ENCODE assay signal across 2 cellular contexts in the genomic region with DNA sequence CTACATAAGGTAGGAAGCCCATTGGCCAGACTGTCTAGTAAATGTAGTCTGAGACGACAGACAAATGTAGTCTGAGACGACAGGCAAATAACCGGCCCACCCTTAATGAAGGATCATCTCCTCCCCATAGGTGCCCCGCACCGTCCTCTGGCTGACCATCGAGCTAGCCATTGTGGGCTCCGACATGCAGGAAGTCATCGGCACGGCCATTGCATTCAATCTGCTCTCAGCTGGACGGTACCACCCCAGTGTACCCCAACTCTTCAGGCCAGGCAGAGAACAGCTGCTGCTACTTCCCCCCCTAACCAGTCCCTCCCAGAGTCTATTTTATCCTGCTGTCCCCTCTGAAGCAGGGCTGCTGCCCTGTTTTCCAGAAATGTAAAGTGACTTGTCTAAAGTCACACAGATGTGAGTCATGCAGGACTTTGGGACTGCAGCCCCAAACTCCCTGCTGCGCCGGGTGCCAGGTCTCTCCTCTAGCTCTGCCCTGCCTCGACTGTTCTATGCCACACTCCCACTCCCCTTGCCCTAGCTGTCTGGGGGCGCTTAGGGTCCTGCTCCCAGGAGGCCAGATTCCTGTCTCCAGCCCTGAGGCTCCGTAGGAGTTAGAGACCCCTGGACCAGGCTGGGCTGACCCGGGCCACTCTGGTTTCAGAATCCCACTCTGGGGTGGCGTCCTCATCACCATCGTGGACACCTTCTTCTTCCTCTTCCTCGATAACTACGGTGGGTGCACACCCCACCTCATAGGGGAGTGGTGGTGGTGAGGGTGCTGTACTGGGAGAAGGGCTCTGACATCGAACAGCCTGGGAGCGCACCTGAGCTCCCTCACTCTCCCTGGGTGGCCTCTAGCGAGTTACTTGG.
TF ChIP-seq lines count a peak whose summit lies in the region.

No MANE protein-coding gene starts in this region.

TF ChIP-seq in GM23338, 12 proteins besides CTCF, POLR2A, EP300 and RAD21 (continued from another document):
- TF ChIP-seq, protein P1, sequence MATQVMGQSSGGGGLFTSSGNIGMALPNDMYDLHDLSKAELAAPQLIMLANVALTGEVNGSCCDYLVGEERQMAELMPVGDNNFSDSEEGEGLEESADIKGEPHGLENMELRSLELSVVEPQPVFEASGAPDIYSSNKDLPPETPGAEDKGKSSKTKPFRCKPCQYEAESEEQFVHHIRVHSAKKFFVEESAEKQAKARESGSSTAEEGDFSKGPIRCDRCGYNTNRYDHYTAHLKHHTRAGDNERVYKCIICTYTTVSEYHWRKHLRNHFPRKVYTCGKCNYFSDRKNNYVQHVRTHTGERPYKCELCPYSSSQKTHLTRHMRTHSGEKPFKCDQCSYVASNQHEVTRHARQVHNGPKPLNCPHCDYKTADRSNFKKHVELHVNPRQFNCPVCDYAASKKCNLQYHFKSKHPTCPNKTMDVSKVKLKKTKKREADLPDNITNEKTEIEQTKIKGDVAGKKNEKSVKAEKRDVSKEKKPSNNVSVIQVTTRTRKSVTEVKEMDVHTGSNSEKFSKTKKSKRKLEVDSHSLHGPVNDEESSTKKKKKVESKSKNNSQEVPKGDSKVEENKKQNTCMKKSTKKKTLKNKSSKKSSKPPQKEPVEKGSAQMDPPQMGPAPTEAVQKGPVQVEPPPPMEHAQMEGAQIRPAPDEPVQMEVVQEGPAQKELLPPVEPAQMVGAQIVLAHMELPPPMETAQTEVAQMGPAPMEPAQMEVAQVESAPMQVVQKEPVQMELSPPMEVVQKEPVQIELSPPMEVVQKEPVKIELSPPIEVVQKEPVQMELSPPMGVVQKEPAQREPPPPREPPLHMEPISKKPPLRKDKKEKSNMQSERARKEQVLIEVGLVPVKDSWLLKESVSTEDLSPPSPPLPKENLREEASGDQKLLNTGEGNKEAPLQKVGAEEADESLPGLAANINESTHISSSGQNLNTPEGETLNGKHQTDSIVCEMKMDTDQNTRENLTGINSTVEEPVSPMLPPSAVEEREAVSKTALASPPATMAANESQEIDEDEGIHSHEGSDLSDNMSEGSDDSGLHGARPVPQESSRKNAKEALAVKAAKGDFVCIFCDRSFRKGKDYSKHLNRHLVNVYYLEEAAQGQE (IDR thresholded peaks at IDR 0.05; ENCODE audit: unreplicated experiment) = no peak

TF ChIP-seq in HepG2, 621 proteins besides CTCF, POLR2A, EP300 and RAD21 (continued from another document and continues in another):
- TF ChIP-seq, protein P1 (IDR thresholded peaks at IDR 0.05; ENCODE audit: borderline replicate concordance in 1 of 2, low read depth in 1 of 2, low read length in 2 of 2) = no peak
- TF ChIP-seq ZNF317 (CRISPR knock-in tag; IDR thresholded peaks at IDR 0.05) (no peak), CREM (IDR thresholded peaks at IDR 0.05) (no peak), CREM (CRISPR knock-in tag; IDR thresholded peaks at IDR 0.05) (no peak), SMAD9 (CRISPR knock-in tag; IDR thresholded peaks at IDR 0.05) (peak; percentile 91; the same call in 1 of the 2 replicates), ZMYM3 (CRISPR knock-in tag; IDR thresholded peaks at IDR 0.05) (peak; percentile 90), ZNF101 (CRISPR knock-in tag; IDR thresholded peaks at IDR 0.05; ENCODE audit: borderline replicate concordance, low read depth) (no peak), ZSCAN12 (CRISPR knock-in tag; IDR thresholded peaks at IDR 0.05) (no peak), SMARCE1 (IDR thresholded peaks at IDR 0.05; ENCODE audit: borderline replicate concordance) (no peak), RFX1 (IDR thresholded peaks at IDR 0.05) (no peak), GTF2F1 (IDR thresholded peaks at IDR 0.05; ENCODE audit: low read length) (no peak), SKI (IDR thresholded peaks at IDR 0.05; ENCODE audit: partially characterized antibody) (no peak), ISL2 (CRISPR knock-in tag; IDR thresholded peaks at IDR 0.05) (no peak), STAT5B (CRISPR knock-in tag; IDR thresholded peaks at IDR 0.05) (no peak), JUN (CRISPR knock-in tag; IDR thresholded peaks at IDR 0.05) (no peak), ZNF549 (CRISPR knock-in tag; IDR thresholded peaks at IDR 0.05) (no peak), ZNF790 (CRISPR knock-in tag; IDR thresholded peaks at IDR 0.05; ENCODE audit: borderline replicate concordance) (0 out of 2 replicates have a peak, but pooled peaks have one; percentile 14), NPAS2 (CRISPR knock-in tag; IDR thresholded peaks at IDR 0.05; ENCODE audit: borderline replicate concordance) (no peak), DNMT3B (CRISPR knock-in tag; conservative IDR thresholded peaks at IDR 0.05) (0 out of 2 replicates have a peak, but pooled peaks have one; percentile 56), BRD4 (CRISPR knock-in tag; IDR thresholded peaks at IDR 0.05) (no peak), ZIK1 (CRISPR knock-in tag; IDR thresholded peaks at IDR 0.05; ENCODE audit: borderline replicate concordance, low read depth) (0 out of 2 replicates have a peak, but pooled peaks have one; percentile 22), NR2F1 (CRISPR knock-in tag; IDR thresholded peaks at IDR 0.05) (no peak), NFKB2 (CRISPR knock-in tag; IDR thresholded peaks at IDR 0.05; ENCODE audit: borderline replicate concordance) (peak; percentile 68; the same call in 1 of the 2 replicates)
- TF ChIP-seq, protein P2, sequence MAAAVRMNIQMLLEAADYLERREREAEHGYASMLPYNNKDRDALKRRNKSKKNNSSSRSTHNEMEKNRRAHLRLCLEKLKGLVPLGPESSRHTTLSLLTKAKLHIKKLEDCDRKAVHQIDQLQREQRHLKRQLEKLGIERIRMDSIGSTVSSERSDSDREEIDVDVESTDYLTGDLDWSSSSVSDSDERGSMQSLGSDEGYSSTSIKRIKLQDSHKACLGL (CRISPR knock-in tag; IDR thresholded peaks at IDR 0.05) = no peak
- TF ChIP-seq, protein P3, sequence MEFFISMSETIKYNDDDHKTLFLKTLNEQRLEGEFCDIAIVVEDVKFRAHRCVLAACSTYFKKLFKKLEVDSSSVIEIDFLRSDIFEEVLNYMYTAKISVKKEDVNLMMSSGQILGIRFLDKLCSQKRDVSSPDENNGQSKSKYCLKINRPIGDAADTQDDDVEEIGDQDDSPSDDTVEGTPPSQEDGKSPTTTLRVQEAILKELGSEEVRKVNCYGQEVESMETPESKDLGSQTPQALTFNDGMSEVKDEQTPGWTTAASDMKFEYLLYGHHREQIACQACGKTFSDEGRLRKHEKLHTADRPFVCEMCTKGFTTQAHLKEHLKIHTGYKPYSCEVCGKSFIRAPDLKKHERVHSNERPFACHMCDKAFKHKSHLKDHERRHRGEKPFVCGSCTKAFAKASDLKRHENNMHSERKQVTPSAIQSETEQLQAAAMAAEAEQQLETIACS (CRISPR knock-in tag; IDR thresholded peaks at IDR 0.05) = no peak
- TF ChIP-seq, protein P4, sequence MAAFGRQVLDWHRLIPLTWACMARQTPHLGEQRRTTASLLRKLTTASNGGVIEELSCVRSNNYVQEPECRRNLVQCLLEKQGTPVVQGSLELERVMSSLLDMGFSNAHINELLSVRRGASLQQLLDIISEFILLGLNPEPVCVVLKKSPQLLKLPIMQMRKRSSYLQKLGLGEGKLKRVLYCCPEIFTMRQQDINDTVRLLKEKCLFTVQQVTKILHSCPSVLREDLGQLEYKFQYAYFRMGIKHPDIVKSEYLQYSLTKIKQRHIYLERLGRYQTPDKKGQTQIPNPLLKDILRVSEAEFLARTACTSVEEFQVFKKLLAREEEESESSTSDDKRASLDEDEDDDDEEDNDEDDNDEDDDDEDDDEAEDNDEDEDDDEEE (CRISPR knock-in tag; IDR thresholded peaks at IDR 0.05) = peak; percentile 87
- TF ChIP-seq, protein P5, sequence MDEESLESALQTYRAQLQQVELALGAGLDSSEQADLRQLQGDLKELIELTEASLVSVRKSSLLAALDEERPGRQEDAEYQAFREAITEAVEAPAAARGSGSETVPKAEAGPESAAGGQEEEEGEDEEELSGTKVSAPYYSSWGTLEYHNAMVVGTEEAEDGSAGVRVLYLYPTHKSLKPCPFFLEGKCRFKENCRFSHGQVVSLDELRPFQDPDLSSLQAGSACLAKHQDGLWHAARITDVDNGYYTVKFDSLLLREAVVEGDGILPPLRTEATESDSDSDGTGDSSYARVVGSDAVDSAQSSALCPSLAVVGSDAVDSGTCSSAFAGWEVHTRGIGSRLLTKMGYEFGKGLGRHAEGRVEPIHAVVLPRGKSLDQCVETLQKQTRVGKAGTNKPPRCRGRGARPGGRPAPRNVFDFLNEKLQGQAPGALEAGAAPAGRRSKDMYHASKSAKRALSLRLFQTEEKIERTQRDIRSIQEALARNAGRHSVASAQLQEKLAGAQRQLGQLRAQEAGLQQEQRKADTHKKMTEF (CRISPR knock-in tag; IDR thresholded peaks at IDR 0.05) = no peak
- TF ChIP-seq, protein P6, sequence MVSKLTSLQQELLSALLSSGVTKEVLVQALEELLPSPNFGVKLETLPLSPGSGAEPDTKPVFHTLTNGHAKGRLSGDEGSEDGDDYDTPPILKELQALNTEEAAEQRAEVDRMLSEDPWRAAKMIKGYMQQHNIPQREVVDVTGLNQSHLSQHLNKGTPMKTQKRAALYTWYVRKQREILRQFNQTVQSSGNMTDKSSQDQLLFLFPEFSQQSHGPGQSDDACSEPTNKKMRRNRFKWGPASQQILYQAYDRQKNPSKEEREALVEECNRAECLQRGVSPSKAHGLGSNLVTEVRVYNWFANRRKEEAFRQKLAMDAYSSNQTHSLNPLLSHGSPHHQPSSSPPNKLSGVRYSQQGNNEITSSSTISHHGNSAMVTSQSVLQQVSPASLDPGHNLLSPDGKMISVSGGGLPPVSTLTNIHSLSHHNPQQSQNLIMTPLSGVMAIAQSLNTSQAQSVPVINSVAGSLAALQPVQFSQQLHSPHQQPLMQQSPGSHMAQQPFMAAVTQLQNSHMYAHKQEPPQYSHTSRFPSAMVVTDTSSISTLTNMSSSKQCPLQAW (CRISPR knock-in tag; IDR thresholded peaks at IDR 0.05) = peak; percentile 54
- TF ChIP-seq, protein P7, sequence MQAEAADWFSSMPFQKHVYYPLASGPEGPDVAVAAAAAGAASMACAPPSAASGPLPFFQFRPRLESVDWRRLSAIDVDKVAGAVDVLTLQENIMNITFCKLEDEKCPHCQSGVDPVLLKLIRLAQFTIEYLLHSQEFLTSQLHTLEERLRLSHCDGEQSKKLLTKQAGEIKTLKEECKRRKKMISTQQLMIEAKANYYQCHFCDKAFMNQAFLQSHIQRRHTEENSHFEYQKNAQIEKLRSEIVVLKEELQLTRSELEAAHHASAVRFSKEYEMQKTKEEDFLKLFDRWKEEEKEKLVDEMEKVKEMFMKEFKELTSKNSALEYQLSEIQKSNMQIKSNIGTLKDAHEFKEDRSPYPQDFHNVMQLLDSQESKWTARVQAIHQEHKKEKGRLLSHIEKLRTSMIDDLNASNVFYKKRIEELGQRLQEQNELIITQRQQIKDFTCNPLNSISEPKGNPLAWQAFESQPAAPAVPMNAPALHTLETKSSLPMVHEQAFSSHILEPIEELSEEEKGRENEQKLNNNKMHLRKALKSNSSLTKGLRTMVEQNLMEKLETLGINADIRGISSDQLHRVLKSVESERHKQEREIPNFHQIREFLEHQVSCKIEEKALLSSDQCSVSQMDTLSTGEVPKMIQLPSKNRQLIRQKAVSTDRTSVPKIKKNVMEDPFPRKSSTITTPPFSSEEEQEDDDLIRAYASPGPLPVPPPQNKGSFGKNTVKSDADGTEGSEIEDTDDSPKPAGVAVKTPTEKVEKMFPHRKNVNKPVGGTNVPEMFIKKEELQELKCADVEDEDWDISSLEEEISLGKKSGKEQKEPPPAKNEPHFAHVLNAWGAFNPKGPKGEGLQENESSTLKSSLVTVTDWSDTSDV (CRISPR knock-in tag; IDR thresholded peaks at IDR 0.05) = peak; percentile 77; the same call in 1 of the 2 replicates
- TF ChIP-seq, protein P8, sequence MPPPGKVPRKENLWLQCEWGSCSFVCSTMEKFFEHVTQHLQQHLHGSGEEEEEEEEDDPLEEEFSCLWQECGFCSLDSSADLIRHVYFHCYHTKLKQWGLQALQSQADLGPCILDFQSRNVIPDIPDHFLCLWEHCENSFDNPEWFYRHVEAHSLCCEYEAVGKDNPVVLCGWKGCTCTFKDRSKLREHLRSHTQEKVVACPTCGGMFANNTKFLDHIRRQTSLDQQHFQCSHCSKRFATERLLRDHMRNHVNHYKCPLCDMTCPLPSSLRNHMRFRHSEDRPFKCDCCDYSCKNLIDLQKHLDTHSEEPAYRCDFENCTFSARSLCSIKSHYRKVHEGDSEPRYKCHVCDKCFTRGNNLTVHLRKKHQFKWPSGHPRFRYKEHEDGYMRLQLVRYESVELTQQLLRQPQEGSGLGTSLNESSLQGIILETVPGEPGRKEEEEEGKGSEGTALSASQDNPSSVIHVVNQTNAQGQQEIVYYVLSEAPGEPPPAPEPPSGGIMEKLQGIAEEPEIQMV (CRISPR knock-in tag; IDR thresholded peaks at IDR 0.05; ENCODE audit: low read depth) = no peak
- TF ChIP-seq, protein P9, sequence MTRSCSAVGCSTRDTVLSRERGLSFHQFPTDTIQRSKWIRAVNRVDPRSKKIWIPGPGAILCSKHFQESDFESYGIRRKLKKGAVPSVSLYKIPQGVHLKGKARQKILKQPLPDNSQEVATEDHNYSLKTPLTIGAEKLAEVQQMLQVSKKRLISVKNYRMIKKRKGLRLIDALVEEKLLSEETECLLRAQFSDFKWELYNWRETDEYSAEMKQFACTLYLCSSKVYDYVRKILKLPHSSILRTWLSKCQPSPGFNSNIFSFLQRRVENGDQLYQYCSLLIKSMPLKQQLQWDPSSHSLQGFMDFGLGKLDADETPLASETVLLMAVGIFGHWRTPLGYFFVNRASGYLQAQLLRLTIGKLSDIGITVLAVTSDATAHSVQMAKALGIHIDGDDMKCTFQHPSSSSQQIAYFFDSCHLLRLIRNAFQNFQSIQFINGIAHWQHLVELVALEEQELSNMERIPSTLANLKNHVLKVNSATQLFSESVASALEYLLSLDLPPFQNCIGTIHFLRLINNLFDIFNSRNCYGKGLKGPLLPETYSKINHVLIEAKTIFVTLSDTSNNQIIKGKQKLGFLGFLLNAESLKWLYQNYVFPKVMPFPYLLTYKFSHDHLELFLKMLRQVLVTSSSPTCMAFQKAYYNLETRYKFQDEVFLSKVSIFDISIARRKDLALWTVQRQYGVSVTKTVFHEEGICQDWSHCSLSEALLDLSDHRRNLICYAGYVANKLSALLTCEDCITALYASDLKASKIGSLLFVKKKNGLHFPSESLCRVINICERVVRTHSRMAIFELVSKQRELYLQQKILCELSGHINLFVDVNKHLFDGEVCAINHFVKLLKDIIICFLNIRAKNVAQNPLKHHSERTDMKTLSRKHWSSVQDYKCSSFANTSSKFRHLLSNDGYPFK (CRISPR knock-in tag; IDR thresholded peaks at IDR 0.05; ENCODE audit: borderline replicate concordance) = 0 out of 2 replicates have a peak, but pooled peaks have one; percentile 31
